ENCODE assay signal across 13 cellular contexts in the genomic region with DNA sequence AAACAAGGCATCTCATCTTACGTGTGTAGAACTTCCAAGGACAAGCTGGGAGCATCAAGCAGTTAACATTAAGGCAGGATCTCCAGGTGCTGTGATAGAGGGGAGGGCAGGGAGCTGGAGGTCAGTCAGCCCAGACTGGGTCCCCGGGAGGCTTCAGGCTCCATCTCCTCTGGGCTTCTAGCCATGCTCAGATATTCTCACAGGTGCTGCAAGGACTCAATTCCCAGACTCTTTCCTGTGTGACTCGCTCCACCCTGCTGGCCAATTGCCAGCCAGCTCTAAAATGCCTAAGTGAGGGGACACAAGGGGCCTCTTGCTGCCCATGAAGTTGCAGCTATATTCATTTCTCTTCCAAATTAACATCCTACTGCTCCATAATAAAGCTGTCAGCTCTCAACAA.
A peak's percentile ranks its signal among the peaks of the same experiment; 100 is the strongest.
DNase-seq lines count a peak whose midpoint lies in the region; ATAC-seq and TF ChIP-seq lines count a peak whose summit lies in the region.
"Had no signal": no experiment of that assay in that cellular context is flagged by ENCODE, and none has a peak within 500 bp of the region (broad histone marks: within the 10 kb centered on the region; RNA-seq: fewer than 3 reads in every experiment).

No MANE protein-coding gene starts in this region.

- POLR2A ChIA-PET in activated CD4-positive, alpha-beta memory T cell treated with anti-CD3 and anti-CD28 coated beads, Interleukin-2, amount 10 ng/mL, durations not matched to agents 7 days and 5 days (lab: Charles Lee), result interaction anchor here (0.8 kb wide), 1 partner anchor 9 kb away, joined by 3 read pairs; no protein-coding TSS in a partner anchor

- H3K27me3 ChIP-seq in colonic mucosa (no peaks in the 10 kb centered on the region), gastrocnemius medialis (no peaks in the 10 kb centered on the region)

- H3K4me1 ChIP-seq in colonic mucosa, result no peaks in the 10 kb centered on the region
- no peaks in the 10 kb centered on the region for H3K4me1 ChIP-seq in gastrocnemius medialis

- no peak for TF ChIP-seq POLR2A in gastrocnemius medialis (IDR thresholded peaks at IDR 0.05)

- no peak overlapping the region for H3K27ac Mint-ChIP-seq in activated CD4-positive, alpha-beta memory T cell treated with anti-CD3 and anti-CD28 coated beads, Interleukin-2, amount 10 ng/mL, durations not matched to agents 7 days and 5 days
- H3K27ac Mint-ChIP-seq: activated T-helper 2 cell treated with anti-CD3 and anti-CD28 coated beads, Interferon-gamma antibody, Interleukin-2, Interleukin-4, amounts not matched to agents 10 μg/mL and 5 μg/mL and 100 μg/mL, durations not matched to agents 14 hours and 24 hours and 36 hours; naive thymus-derived CD4-positive, alpha-beta T cell had no signal

- in situ Hi-C loops in gastrocnemius medialis (cut with MboI; ENCODE audit: low sequenced_read_pairs in 4 of 4), result no loop called here

- H3K27ac ChIP-seq in colonic mucosa (no peak overlapping the region), gastrocnemius medialis (no peak overlapping the region)
- H3K27ac ChIP-seq: HL-60 had no signal

- intact Hi-C loops in colonic mucosa (cut with DNase I) (loop anchor here (10.0 kb wide), 1 partner anchor 88 kb away; no protein-coding TSS in a partner anchor), gastrocnemius medialis (cut with DNase I; ENCODE audit: low total_unique reads) (no loop called here)

- H3K4me3 ChIP-seq in colonic mucosa (no peak overlapping the region), gastrocnemius medialis (no peak overlapping the region)

- no peak overlapping the region for H3K9ac ChIP-seq in colonic mucosa (ENCODE audit: low read depth in 2 of 2, low read length in 2 of 2)

- H3K4me3 Mint-ChIP-seq in activated CD4-positive, alpha-beta memory T cell treated with anti-CD3 and anti-CD28 coated beads, Interleukin-2, amount 10 ng/mL, durations not matched to agents 7 days and 5 days, result no peak overlapping the region
- H3K4me3 Mint-ChIP-seq: naive thymus-derived CD4-positive, alpha-beta T cell had no signal

- H3K36me3 Mint-ChIP-seq in activated CD4-positive, alpha-beta memory T cell treated with anti-CD3 and anti-CD28 coated beads, Interleukin-2, amount 10 ng/mL, durations not matched to agents 7 days and 5 days (ENCODE audit: low read depth), result no peaks in the 10 kb centered on the region

- no peaks in the 10 kb centered on the region for H3K9me3 ChIP-seq in colonic mucosa
- H3K9me3 ChIP-seq in gastrocnemius medialis, result no peaks in the 10 kb centered on the region

- CTCF ChIA-PET in activated CD4-positive, alpha-beta memory T cell treated with anti-CD3 and anti-CD28 coated beads, Interleukin-2, amount 10 ng/mL, durations not matched to agents 7 days and 5 days (lab: Charles Lee), result interaction anchor here (1.9 kb wide), 1 partner anchor 10 kb away, joined by 5 read pairs; no protein-coding TSS in a partner anchor

- DNase-seq in NCI-H82 (lab: John Stamatoyannopoulos, UW) (peak; percentile 35), NCI-H82 treated with DMSO at 0.1 percent for 48 hours (lab: John Stamatoyannopoulos, UW; ENCODE audit: unreplicated experiment) (no peak), NCI-H187 (lab: John Stamatoyannopoulos, UW) (peak; percentile 87 to 89), colonic mucosa (peak; percentile 36), gastrocnemius medialis (no peak)
- DNase-seq in activated CD4-positive, alpha-beta memory T cell treated with anti-CD3 and anti-CD28 coated beads, Interleukin-2, amount 10 ng/mL, durations not matched to agents 7 days and 5 days, result no peak
- DNase-seq: activated CD8-positive, alpha-beta memory T cell treated with anti-CD3 and anti-CD28 coated beads for 24 hours; foreskin melanocyte; naive thymus-derived CD4-positive, alpha-beta T cell had no signal

- TF ChIP-seq CTCF in colonic mucosa (IDR thresholded peaks at IDR 0.05), result no peak
- TF ChIP-seq CTCF in gastrocnemius medialis (IDR thresholded peaks at IDR 0.05 in 4 of 5, conservative IDR thresholded peaks at IDR 0.05 in 1 of 5), result no peak

- no peaks in the 10 kb centered on the region for H3K36me3 ChIP-seq in colonic mucosa
- no peaks in the 10 kb centered on the region for H3K36me3 ChIP-seq in gastrocnemius medialis

- ATAC-seq in HG03159 (IDR thresholded peaks at IDR 0.05; ENCODE audit: unreplicated experiment) (no peak), gastrocnemius medialis (no peak), HG03139 (IDR thresholded peaks at IDR 0.05; ENCODE audit: unreplicated experiment) (no peak)
- ATAC-seq: naive thymus-derived CD4-positive, alpha-beta T cell had no signal

- peaks cover 22% of the 10 kb centered on the region for H3K4me1 Mint-ChIP-seq in activated CD4-positive, alpha-beta memory T cell treated with anti-CD3 and anti-CD28 coated beads, Interleukin-2, amount 10 ng/mL, durations not matched to agents 7 days and 5 days

- H3K27me3 Mint-ChIP-seq in activated CD4-positive, alpha-beta memory T cell treated with anti-CD3 and anti-CD28 coated beads, Interleukin-2, amount 10 ng/mL, durations not matched to agents 7 days and 5 days, result no peaks in the 10 kb centered on the region
- H3K27me3 Mint-ChIP-seq: naive thymus-derived CD4-positive, alpha-beta T cell had no signal

- no peaks in the 10 kb centered on the region for H3K9me3 Mint-ChIP-seq in activated CD4-positive, alpha-beta memory T cell treated with anti-CD3 and anti-CD28 coated beads, Interleukin-2, amount 10 ng/mL, durations not matched to agents 7 days and 5 days
- H3K9me3 Mint-ChIP-seq: activated T-helper 2 cell treated with anti-CD3 and anti-CD28 coated beads, Interferon-gamma antibody, Interleukin-2, Interleukin-4, amounts not matched to agents 10 μg/mL and 5 μg/mL and 100 μg/mL, durations not matched to agents 14 hours and 24 hours and 36 hours had no signal

Comparison
In these comparisons a context has a peak if more than half of its experiments do, and no peak if none do; other contexts are left out.
1. DNase-seq: peak in NCI-H82 (single experiment), NCI-H187 (2 of 2) and colonic mucosa (single experiment); none in NCI-H82 treated with DMSO at 0.1 percent for 48 hours (single experiment), activated CD4-positive, alpha-beta memory T cell treated with anti-CD3 and anti-CD28 coated beads, Interleukin-2, amount 10 ng/mL, durations not matched to agents 7 days and 5 days (single experiment) and gastrocnemius medialis (0 of 2).